10 cellular contexts compared by ENCODE assay signal in the genomic region with DNA sequence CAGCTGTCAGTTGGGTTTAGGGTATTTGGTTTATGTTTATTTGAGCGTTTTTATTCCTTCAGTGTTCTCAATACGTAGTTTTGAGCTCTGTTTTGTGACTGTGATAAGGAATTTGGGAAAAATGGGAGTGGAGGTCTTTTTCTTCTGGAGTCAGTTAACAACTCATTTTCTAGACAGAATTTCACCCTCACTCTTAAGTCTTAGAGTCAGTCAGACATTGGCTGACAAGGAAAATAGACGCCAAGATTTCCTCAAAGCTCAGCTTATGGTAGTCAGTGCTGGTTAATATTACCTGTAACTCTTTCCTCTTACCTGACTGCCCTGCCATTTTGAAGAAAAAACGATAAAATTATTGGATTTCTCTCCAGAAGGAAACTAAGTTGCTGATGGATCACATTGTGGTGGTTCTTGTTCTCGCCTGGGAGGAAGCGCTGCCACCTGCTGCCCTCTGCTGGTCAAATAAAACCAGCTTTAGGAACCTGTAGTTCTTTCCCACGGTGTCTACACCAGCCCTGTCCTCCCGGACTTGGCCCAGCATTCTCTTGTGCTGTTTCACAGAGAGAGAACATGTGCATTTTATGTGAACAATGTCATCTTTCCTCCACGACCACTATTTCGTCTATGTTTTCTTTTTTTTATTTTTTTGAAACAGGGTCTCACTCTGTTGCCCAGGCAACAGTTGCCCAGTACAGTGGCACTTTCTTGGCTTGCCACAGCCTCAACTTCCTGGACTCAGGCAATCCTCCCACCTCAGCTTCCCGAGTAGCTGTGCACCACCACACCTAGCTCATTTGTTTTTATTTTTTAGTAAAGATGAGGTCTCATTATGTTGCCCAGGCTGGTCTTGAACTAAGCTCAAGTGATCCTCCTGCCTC. TPM values are rescaled to one million over a fixed set of nuclear protein-coding genes. Genes with fewer than 3 reads are reported as not detected.
A peak's percentile ranks its signal among the peaks of the same experiment; 100 is the strongest.
DNase-seq lines count a peak whose midpoint lies in the region; TF ChIP-seq lines count a peak whose summit lies in the region.
"Had no signal": no experiment of that assay in that cellular context is flagged by ENCODE, and none has a peak within 500 bp of the region (broad histone marks: within the 10 kb centered on the region; RNA-seq: fewer than 3 reads in every experiment).

No MANE protein-coding gene starts in this region.

- H3K4me1 Mint-ChIP-seq in activated naive CD4-positive, alpha-beta T cell treated with anti-CD3 and anti-CD28 coated beads, Interleukin-2, amount 10 ng/mL, durations not matched to agents 7 days and 5 days, result peaks cover 11% of the 10 kb centered on the region
- H3K4me1 Mint-ChIP-seq in glutamatergic neuron (ENCODE audit: low read depth, unreplicated experiment), result peaks cover 1% of the 10 kb centered on the region

- H3K4me3 ChIP-seq in MG63, result no peak overlapping the region
- H3K4me3 ChIP-seq: BLaER1, skin epidermis had no signal

- H3K9me3 Mint-ChIP-seq in activated naive CD4-positive, alpha-beta T cell treated with anti-CD3 and anti-CD28 coated beads, Interleukin-2, amount 10 ng/mL, durations not matched to agents 7 days and 5 days, result no peaks in the 10 kb centered on the region
- H3K9me3 Mint-ChIP-seq in glutamatergic neuron (ENCODE audit: unreplicated experiment), result peaks cover 10% of the 10 kb centered on the region

- H3K36me3 Mint-ChIP-seq in activated naive CD4-positive, alpha-beta T cell treated with anti-CD3 and anti-CD28 coated beads, Interleukin-2, amount 10 ng/mL, durations not matched to agents 7 days and 5 days, result no peaks in the 10 kb centered on the region
- peaks cover 5% of the 10 kb centered on the region for H3K36me3 Mint-ChIP-seq in glutamatergic neuron (ENCODE audit: unreplicated experiment)

- TF ChIP-seq CTCF in glutamatergic neuron (IDR thresholded peaks at IDR 0.05; ENCODE audit: partially characterized antibody, unreplicated experiment), result peak; percentile 75

- peaks cover 29% of the 10 kb centered on the region for H3K27me3 Mint-ChIP-seq in activated naive CD4-positive, alpha-beta T cell treated with anti-CD3 and anti-CD28 coated beads, Interleukin-2, amount 10 ng/mL, durations not matched to agents 7 days and 5 days
- H3K27me3 Mint-ChIP-seq in glutamatergic neuron (ENCODE audit: unreplicated experiment), result peaks cover 17% of the 10 kb centered on the region

- H3K27ac Mint-ChIP-seq in activated naive CD4-positive, alpha-beta T cell treated with anti-CD3 and anti-CD28 coated beads, Interleukin-2, amount 10 ng/mL, durations not matched to agents 7 days and 5 days, result no peak overlapping the region
- H3K27ac Mint-ChIP-seq in glutamatergic neuron (ENCODE audit: unreplicated experiment), result peak overlapping the region; percentile 38

- no peak overlapping the region for H3K4me3 Mint-ChIP-seq in activated naive CD4-positive, alpha-beta T cell treated with anti-CD3 and anti-CD28 coated beads, Interleukin-2, amount 10 ng/mL, durations not matched to agents 7 days and 5 days
- H3K4me3 Mint-ChIP-seq in glutamatergic neuron (ENCODE audit: unreplicated experiment), result no peak overlapping the region

- H3K27me3 ChIP-seq in MG63, result peaks cover under 1% of the 10 kb centered on the region
- H3K27me3 ChIP-seq: BLaER1 had no signal

- DNase-seq in NCI-H1436 (lab: John Stamatoyannopoulos, UW) (peak; percentile 60), NCI-H1436 treated with DMSO at 0.1 percent for 48 hours (lab: John Stamatoyannopoulos, UW) (no peak), MG63 (peak; percentile 64), SKM-1 (lab: John Stamatoyannopoulos, UW; ENCODE audit: unreplicated experiment) (peak; percentile 58), glutamatergic neuron (peak; percentile 76), posterior vena cava (ENCODE audit: low spot score) (peak; percentile 92), ureter (ENCODE audit: low spot score) (peak; percentile 86)
- DNase-seq in activated naive CD4-positive, alpha-beta T cell treated with anti-CD3 and anti-CD28 coated beads, Interleukin-2, amount 10 ng/mL, durations not matched to agents 7 days and 5 days, result peak; percentile 84

- intact Hi-C loops in posterior vena cava (cut with DNase I), result loop anchor here in 1 of 2 donors (5.0 kb wide), 1 partner anchor 127 kb away; no protein-coding TSS in a partner anchor

- no peaks in the 10 kb centered on the region for H3K36me3 ChIP-seq in MG63
- H3K36me3 ChIP-seq: BLaER1 had no signal

- H3K9me3 ChIP-seq in MG63, result no peaks in the 10 kb centered on the region
- H3K9me3 ChIP-seq: BLaER1 had no signal

- CTCF ChIA-PET in activated naive CD4-positive, alpha-beta T cell treated with anti-CD3 and anti-CD28 coated beads, Interleukin-2, amount 10 ng/mL, durations not matched to agents 7 days and 5 days (lab: Charles Lee), result interaction anchor here (0.6 to 4.8 kb wide), 28 partner anchors 8 to 495 kb away, joined by 3 to 46 read pairs (median 5); a partner anchor contains a TSS

RNA-seq across cellular contexts. Expression of a gene that starts 41.4 kb away (rescaled TPM):
- 50.0 and 56.7 TPM in 2 replicates for total RNA-seq in MG63 (2014; rRNA removed; shearing (Covaris generic); ENCODE audit: low replicate concordance)
- total RNA-seq in glutamatergic neuron (ENCODE audit: unreplicated experiment) (30.7 TPM), posterior vena cava (10 to 100 TPM; 15.5 to 16.1 TPM), ureter (33.6 TPM)
